Comparison of ENCODE assay signal across 8 cellular contexts in the genomic region with DNA sequence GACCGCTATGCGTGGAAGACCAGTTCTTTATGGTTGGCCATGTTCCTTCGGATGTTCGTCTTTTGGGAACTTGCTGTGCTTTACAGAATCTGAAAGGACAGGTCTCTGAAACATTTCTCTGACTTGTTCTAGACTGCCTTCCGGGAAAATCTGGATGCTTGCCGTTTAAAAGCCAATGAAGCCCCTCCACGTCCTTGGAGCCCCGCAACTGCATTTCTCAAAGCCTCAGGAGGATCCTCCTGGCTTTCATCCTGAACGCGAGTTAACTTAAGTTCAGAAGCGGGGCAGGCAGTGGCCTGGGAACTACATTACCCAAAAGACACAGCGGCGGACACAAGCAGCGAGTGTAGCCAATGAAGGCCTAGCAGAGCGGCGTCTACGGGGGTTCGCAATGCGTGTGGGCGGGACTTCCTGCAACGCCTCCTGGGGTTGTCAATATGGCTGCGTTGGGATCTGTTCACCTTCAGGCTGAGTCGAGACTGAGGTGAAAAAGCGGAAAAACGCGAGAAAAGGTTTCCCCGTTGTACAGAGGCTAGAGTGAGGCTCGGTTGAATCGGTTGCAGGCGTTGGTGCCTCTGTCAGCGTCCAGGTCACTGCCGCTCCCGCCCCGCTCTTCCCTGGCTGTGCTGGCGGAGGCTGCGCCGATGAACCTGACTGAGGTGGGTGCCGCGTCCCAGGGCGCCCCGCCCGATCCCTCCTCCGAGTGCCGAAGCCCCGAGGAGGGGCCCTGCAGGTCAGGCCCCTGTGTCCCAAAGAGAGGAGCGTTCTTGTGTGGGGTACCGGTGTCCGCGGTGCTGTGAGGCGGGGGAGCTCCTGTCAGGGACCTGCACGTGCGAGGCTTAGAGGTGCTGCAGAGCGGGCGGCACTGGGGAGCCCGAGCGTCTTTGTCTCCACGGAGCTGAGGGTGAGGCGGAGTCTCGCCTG. TPM values are rescaled to one million over a fixed set of nuclear protein-coding genes. Genes with fewer than 3 reads are reported as not detected.
DNase-seq lines count a peak whose midpoint lies in the region; ATAC-seq and TF ChIP-seq lines count a peak whose summit lies in the region.

A gene (plus strand): TSS at position 414 of the 924 bp plus-strand sequence. CDS start 2,455 bp downstream, outside the sequence.

- intact Hi-C loops in Caco-2 (cut with micrococcal nuclease; ENCODE audit: unreplicated experiment): loop anchor here (1.0 kb wide), 2 partner anchors 24 to 48 kb away; a partner anchor contains a TSS

- peak within 1 kb of the TSS; percentile 88 for H3K9ac ChIP-seq in endocrine pancreas (ENCODE audit: control insufficient read depth, insufficient read depth, low read length)
- peak within 1 kb of the TSS; percentile 76 for H3K9ac ChIP-seq in mesendoderm (ENCODE audit: low read length)

- POLR2A ChIA-PET in Caco-2 (lab: Charles Lee): no interaction called here

- peaks cover 16% of the 10 kb centered on the region for H3K4me1 Mint-ChIP-seq in Caco-2 (ENCODE audit: low read depth, unreplicated experiment)

- no peaks in the 10 kb centered on the region for H3K27me3 Mint-ChIP-seq in Caco-2 (ENCODE audit: insufficient read depth, unreplicated experiment)

- H3K36me3 Mint-ChIP-seq in Caco-2 (ENCODE audit: insufficient read depth, unreplicated experiment): peaks cover 8% of the 10 kb centered on the region

- H3K4me1 ChIP-seq in Caco-2: no peaks in the 10 kb centered on the region
- no peaks in the 10 kb centered on the region for H3K4me1 ChIP-seq in endocrine pancreas (ENCODE audit: control insufficient read depth, insufficient read depth, low read length)
- H3K4me1 ChIP-seq in mesendoderm (ENCODE audit: control insufficient read depth, low read depth, low read length): no peaks in the 10 kb centered on the region

- peak within 1 kb of the TSS; percentile 85 for H3K56ac ChIP-seq in mesendoderm (ENCODE audit: low read length)

- H3K79me2 ChIP-seq in mesendoderm (ENCODE audit: control insufficient read depth, insufficient read depth, low read length): peaks cover 8% of the 10 kb centered on the region

- TSS peak; percentile 65 for BruUV-seq in Caco-2 (replicated peaks; lab: Mats Ljungman, UMichigan)

- DNase-seq in Caco-2: peak; percentile 93 to 94
- DNase-seq in HUDEP-2 (lab: John Stamatoyannopoulos, UW; ENCODE audit: unreplicated experiment in 76 of 76): peak in 75 of 76 experiments; percentile 44 to 96 (median 90)
- DNase-seq in NOMO-1 treated with dmso at 0.1 percent for 144 hours (lab: John Stamatoyannopoulos, UW; ENCODE audit: unreplicated experiment): peak; percentile 85
- DNase-seq in activated CD8-positive, alpha-beta memory T cell treated with anti-CD3 and anti-CD28 coated beads for 48 hours (ENCODE audit: low read depth in 2 of 3, low spot score in 2 of 3): peak; percentile 53 to 76 (median 74)
- DNase-seq in mesendoderm: peak; percentile 97
- DNase-seq in stimulated activated CD8-positive, alpha-beta memory T cell treated with anti-CD3 and anti-CD28 coated beads, Interleukin-12 subunit alpha, Interleukin-12 subunit beta, amount 100 ng/mL, for 4 hours (ENCODE audit: low read depth): peak; percentile 80

- H3K4me3 Mint-ChIP-seq in Caco-2 (ENCODE audit: unreplicated experiment): peak within 1 kb of the TSS; percentile 85

- H3K4ac ChIP-seq in mesendoderm (ENCODE audit: low read depth, low read length): no peak within 1 kb of the TSS

- peak within 1 kb of the TSS; percentile 42 for H3K27ac Mint-ChIP-seq in Caco-2 (ENCODE audit: unreplicated experiment)

- H3K9me3 Mint-ChIP-seq in Caco-2 (ENCODE audit: unreplicated experiment): peaks cover 9% of the 10 kb centered on the region

- peaks cover 11% of the 10 kb centered on the region for H3K79me1 ChIP-seq in mesendoderm (ENCODE audit: low read length)

- CTCF ChIA-PET in Caco-2 (lab: Charles Lee): interaction anchor here (0.6 kb wide), 1 partner anchor 530 kb away, joined by 4 read pairs; no protein-coding TSS in a partner anchor

- no peak within 1 kb of the TSS for H2BK5ac ChIP-seq in mesendoderm (ENCODE audit: low read length)

- peak within 1 kb of the TSS; percentile 96 for H3K4me3 ChIP-seq in Caco-2 (ENCODE audit: low read depth, low read length)
- H3K4me3 ChIP-seq in endocrine pancreas (ENCODE audit: control insufficient read depth, insufficient read depth, low read length): peak within 1 kb of the TSS; percentile 67
- peak within 1 kb of the TSS; percentile 71 for H3K4me3 ChIP-seq in mesendoderm (ENCODE audit: low read length)

- no peak for TF ChIP-seq CTCF in Caco-2 (IDR thresholded peaks at IDR 0.05; ENCODE audit: insufficient read depth in 1 of 2, low read depth in 1 of 2, low read length in 1 of 2, severe bottlenecking in 1 of 2, unreplicated experiment in 1 of 2)

- H3K27me3 ChIP-seq in Caco-2 (replicated peaks; ENCODE audit: control insufficient read depth, insufficient read depth, low read length): no peaks in the 10 kb centered on the region
- H3K27me3 ChIP-seq in endocrine pancreas (ENCODE audit: control insufficient read depth, insufficient read depth, low read length): no peaks in the 10 kb centered on the region
- no peaks in the 10 kb centered on the region for H3K27me3 ChIP-seq in mesendoderm (ENCODE audit: insufficient read depth, low read length, poor library complexity)

- no peak within 1 kb of the TSS for H3K23ac ChIP-seq in mesendoderm (ENCODE audit: low read length)

- H3K4me2 ChIP-seq in mesendoderm (ENCODE audit: low read length): peak within 1 kb of the TSS; percentile 89

- no peak within 1 kb of the TSS for H2AK5ac ChIP-seq in mesendoderm (ENCODE audit: low read length)

- no CpG with 5 or more reads among the region's 59 CpGs for WGBS in mesendoderm (ENCODE audit: extremely low coverage, insufficient coverage, low lambda C conversion rate)

- no peak within 1 kb of the TSS for H2BK120ac ChIP-seq in mesendoderm (ENCODE audit: low read depth, low read length)

- no peak within 1 kb of the TSS for H3K18ac ChIP-seq in mesendoderm (ENCODE audit: low read length)

- no peak within 1 kb of the TSS for H2BK15ac ChIP-seq in mesendoderm (replicated peaks; ENCODE audit: low read depth)

- H4K5ac ChIP-seq in mesendoderm (ENCODE audit: low read length): no peak within 1 kb of the TSS

- ATAC-seq in GM21381 (IDR thresholded peaks at IDR 0.05; ENCODE audit: unreplicated experiment): peak; percentile 99

- H3K36me3 ChIP-seq in Caco-2 (ENCODE audit: control insufficient read depth, insufficient read depth, low read length) (peaks cover 3% of the 10 kb centered on the region; the same call in 1 of the 2 replicates), endocrine pancreas (ENCODE audit: control insufficient read depth, insufficient read depth, low read length) (no peaks in the 10 kb centered on the region), mesendoderm (ENCODE audit: control insufficient read depth, insufficient read depth, low read length) (no peaks in the 10 kb centered on the region)

- no peak within 1 kb of the TSS for H4K8ac ChIP-seq in mesendoderm (ENCODE audit: low read depth, low read length)

- H3K27ac ChIP-seq in mesendoderm (ENCODE audit: low read depth, low read length): no peak within 1 kb of the TSS

- H3K9me3 ChIP-seq in Caco-2: no peaks in the 10 kb centered on the region
- no peaks in the 10 kb centered on the region for H3K9me3 ChIP-seq in endocrine pancreas (ENCODE audit: control insufficient read depth, low read length)

RNA-seq across cellular contexts. Expression of the gene that starts here (rescaled TPM):
- 7.2 and 9.5 TPM in 2 replicates for total RNA-seq in Caco-2 (2022)
- 5.3 TPM for polyA plus RNA-seq in mesendoderm (2013, experiment 1 of 2)
- polyA plus RNA-seq in mesendoderm (2013, experiment 2 of 2): 4.8 TPM
